In genomic region chr3:140499114-140499757, GRCh38 we compare ENCODE assay signal across 11 cellular contexts.
DNase-seq lines count a peak whose midpoint lies in the region; ATAC-seq, FAIRE-seq and TF ChIP-seq lines count a peak whose summit lies in the region.
"Had no signal": no experiment of that assay in that cellular context is flagged by ENCODE, and none has a peak within 500 bp of the region (broad histone marks: within the 10 kb centered on the region; RNA-seq: fewer than 3 reads in every experiment).

No MANE protein-coding gene starts in this region.

- H3K27me3 Mint-ChIP-seq in stimulated activated naive B cell treated with anti-CD40 and anti-IgM and Interleukin-4, amounts not matched to agents 10 μg/mL and 1 μg/mL and 100 μg/mL, for 72 hours = peaks cover 0 to 11% of the 10 kb centered on the region in 2 donors
- H3K27me3 Mint-ChIP-seq: stimulated activated memory B cell treated with anti-CD40 and anti-IgM and Interleukin-4, amounts not matched to agents 10 μg/mL and 1 μg/mL and 100 μg/mL, for 72 hours had no signal

- no peak overlapping the region for H3K4me3 Mint-ChIP-seq in stimulated activated naive B cell treated with anti-CD40 and anti-IgM and Interleukin-4, amounts not matched to agents 10 μg/mL and 1 μg/mL and 100 μg/mL, for 72 hours
- H3K4me3 Mint-ChIP-seq: natural killer cell; stimulated activated memory B cell treated with anti-CD40 and anti-IgM and Interleukin-4, amounts not matched to agents 10 μg/mL and 1 μg/mL and 100 μg/mL, for 72 hours had no signal

- ATAC-seq in HG02852 (IDR thresholded peaks at IDR 0.05; ENCODE audit: unreplicated experiment) = no peak
- no peak for ATAC-seq in stimulated activated naive B cell treated with anti-CD40 and anti-IgM and Interleukin-4, amounts not matched to agents 10 μg/mL and 1 μg/mL and 100 μg/mL, for 72 hours (replicated peaks)
- no peak for ATAC-seq in HG02642 (IDR thresholded peaks at IDR 0.05; ENCODE audit: poor library complexity, unreplicated experiment)
- ATAC-seq: stimulated activated memory B cell treated with anti-CD40 and anti-IgM and Interleukin-4, amounts not matched to agents 10 μg/mL and 1 μg/mL and 100 μg/mL, for 72 hours had no signal

- H3K27ac Mint-ChIP-seq in stimulated activated naive B cell treated with anti-CD40 and anti-IgM and Interleukin-4, amounts not matched to agents 10 μg/mL and 1 μg/mL and 100 μg/mL, for 72 hours = no peak overlapping the region
- H3K27ac Mint-ChIP-seq: natural killer cell; stimulated activated memory B cell treated with anti-CD40 and anti-IgM and Interleukin-4, amounts not matched to agents 10 μg/mL and 1 μg/mL and 100 μg/mL, for 72 hours had no signal

- TF ChIP-seq CTCF in BE2C (IDR thresholded peaks at IDR 0.05; ENCODE audit: low read depth, low read length) = peak; percentile 56
- peak; percentile 64 for TF ChIP-seq CTCF in LNCaP clone FGC (IDR thresholded peaks at IDR 0.05; ENCODE audit: control insufficient read depth, extremely low read depth, insufficient read depth)
- peak; percentile 40; the same call in 1 of the 2 replicates for TF ChIP-seq CTCF in WERI-Rb-1 (IDR thresholded peaks at IDR 0.05; ENCODE audit: low read depth, low read length)
- peak; percentile 33 to 46 (median 38) for TF ChIP-seq CTCF in keratinocyte (optimal IDR thresholded peaks at IDR 0.05 in 1 of 3, IDR thresholded peaks at IDR 0.05 in 1 of 3, conservative IDR thresholded peaks at IDR 0.05 in 1 of 3; ENCODE audit: extremely low read depth in 1 of 3, insufficient read depth in 2 of 3, low read length in 3 of 3)

- DNase-seq in BE2C (no peak), LNCaP clone FGC (ENCODE audit: low read depth) (no peak), WERI-Rb-1 (peak; percentile 15), keratinocyte (ENCODE audit: low read depth, low spot score) (peak; percentile 9), amniotic stem cell (lab: John Stamatoyannopoulos, UW) (no peak)
- DNase-seq in stimulated activated naive B cell treated with anti-CD40 and anti-IgM and Interleukin-4, amounts not matched to agents 10 μg/mL and 1 μg/mL and 100 μg/mL, for 72 hours = no peak
- DNase-seq: natural killer cell had no signal

- H3K4me2 ChIP-seq in keratinocyte (ENCODE audit: control insufficient read depth, extremely low read depth, insufficient read depth, low read depth, low read length) = no peak overlapping the region

- H3K4me3 ChIP-seq in BE2C (ENCODE audit: low read depth, low read length) (no peak overlapping the region), LNCaP clone FGC (ENCODE audit: low read depth, low read length) (no peak overlapping the region), WERI-Rb-1 (ENCODE audit: low read depth, low read length) (no peak overlapping the region), keratinocyte (ENCODE audit: control insufficient read depth in 2 of 3, extremely low read depth in 1 of 3, insufficient read depth in 2 of 3, low read depth in 1 of 3, low read length in 3 of 3) (no peak overlapping the region)
- H3K4me3 ChIP-seq: SK-N-MC had no signal

- H3K9ac ChIP-seq in keratinocyte (ENCODE audit: control insufficient read depth, extremely low read depth, insufficient read depth, low read length) = no peak overlapping the region

- H3K36me3 ChIP-seq in BE2C (no peaks in the 10 kb centered on the region), WERI-Rb-1 (no peaks in the 10 kb centered on the region), keratinocyte (ENCODE audit: control insufficient read depth in 2 of 2, extremely low read depth in 1 of 2, insufficient read depth in 2 of 2, low read length in 2 of 2) (no peaks in the 10 kb centered on the region)

- peaks cover 0 to 1% of the 10 kb centered on the region in 2 donors for H3K4me1 Mint-ChIP-seq in stimulated activated naive B cell treated with anti-CD40 and anti-IgM and Interleukin-4, amounts not matched to agents 10 μg/mL and 1 μg/mL and 100 μg/mL, for 72 hours
- H3K4me1 Mint-ChIP-seq: natural killer cell; stimulated activated memory B cell treated with anti-CD40 and anti-IgM and Interleukin-4, amounts not matched to agents 10 μg/mL and 1 μg/mL and 100 μg/mL, for 72 hours had no signal

- H3K9me3 ChIP-seq in BE2C (no peaks in the 10 kb centered on the region), WERI-Rb-1 (ENCODE audit: severe bottlenecking) (no peaks in the 10 kb centered on the region), keratinocyte (ENCODE audit: control insufficient read depth, low read depth, low read length) (no peaks in the 10 kb centered on the region)

- H3K27ac ChIP-seq in WERI-Rb-1 (no peak overlapping the region), keratinocyte (ENCODE audit: control insufficient read depth, insufficient read depth, low read length) (no peak overlapping the region)
- H3K27ac ChIP-seq: SK-N-MC had no signal

- H3K36me3 Mint-ChIP-seq in stimulated activated naive B cell treated with anti-CD40 and anti-IgM and Interleukin-4, amounts not matched to agents 10 μg/mL and 1 μg/mL and 100 μg/mL, for 72 hours = no peaks in the 10 kb centered on the region
- H3K36me3 Mint-ChIP-seq: natural killer cell; stimulated activated memory B cell treated with anti-CD40 and anti-IgM and Interleukin-4, amounts not matched to agents 10 μg/mL and 1 μg/mL and 100 μg/mL, for 72 hours had no signal

- dilution Hi-C loops in keratinocyte (cut with MboI; ENCODE audit: extremely low pct_ligation_motif_present, low sequenced_read_pairs) = no loop called here

- no peak for FAIRE-seq in keratinocyte (lab: Jason Lieb, UNC)

- H3K4me1 ChIP-seq in BE2C (no peaks in the 10 kb centered on the region), keratinocyte (ENCODE audit: control insufficient read depth, extremely low read depth, insufficient read depth, low read length) (no peaks in the 10 kb centered on the region)

- H3K9me3 Mint-ChIP-seq in stimulated activated naive B cell treated with anti-CD40 and anti-IgM and Interleukin-4, amounts not matched to agents 10 μg/mL and 1 μg/mL and 100 μg/mL, for 72 hours = peaks cover 0 to 1% of the 10 kb centered on the region in 2 donors
- H3K9me3 Mint-ChIP-seq: natural killer cell; stimulated activated memory B cell treated with anti-CD40 and anti-IgM and Interleukin-4, amounts not matched to agents 10 μg/mL and 1 μg/mL and 100 μg/mL, for 72 hours had no signal

- H3K79me2 ChIP-seq in keratinocyte (ENCODE audit: control insufficient read depth, insufficient read depth, low read length) = no peaks in the 10 kb centered on the region

- H2AFZ ChIP-seq in keratinocyte (ENCODE audit: control insufficient read depth, low read length) = no peak overlapping the region

- no peaks in the 10 kb centered on the region for H3K27me3 ChIP-seq in BE2C
- no peaks in the 10 kb centered on the region for H3K27me3 ChIP-seq in WERI-Rb-1 (ENCODE audit: insufficient read depth, low read depth, severe bottlenecking)
- H3K27me3 ChIP-seq in keratinocyte (ENCODE audit: control insufficient read depth, extremely low read depth, insufficient read depth, low read length) = peaks cover 8% of the 10 kb centered on the region

- H3K9me1 ChIP-seq in keratinocyte (ENCODE audit: control insufficient read depth, extremely low read depth, insufficient read depth, low read length) = no peaks in the 10 kb centered on the region

- H4K20me1 ChIP-seq in keratinocyte (ENCODE audit: control insufficient read depth, extremely low read depth, insufficient read depth, low read length) = no peaks in the 10 kb centered on the region

Comparison
In these comparisons a context has a peak if more than half of its experiments do, and no peak if none do; other contexts are left out.
1. DNase-seq: peak in WERI-Rb-1 (single experiment) and keratinocyte (single experiment); none in BE2C (single experiment), LNCaP clone FGC (single experiment), stimulated activated naive B cell treated with anti-CD40 and anti-IgM and Interleukin-4, amounts not matched to agents 10 μg/mL and 1 μg/mL and 100 μg/mL, for 72 hours (single experiment) and amniotic stem cell (single experiment).
2. Peak in every context shown above with its lines, with median percentiles within 50 percentile points of each other: CTCF ChIP-seq.